1 cellular context compared by ENCODE assay signal in genomic region chr12:93547778-93548177, GRCh38.
TF ChIP-seq lines count a peak whose summit lies in the region.

No MANE protein-coding gene starts in this region.

TF ChIP-seq in H1, 55 proteins besides CTCF, POLR2A, EP300 and RAD21:
- TF ChIP-seq GABPA (IDR thresholded peaks at IDR 0.05; ENCODE audit: borderline replicate concordance, insufficient read depth, low read length) (no peak), TAF7 (optimal IDR thresholded peaks at IDR 0.05; ENCODE audit: borderline replicate concordance, low read depth, low read length) (no peak), HDAC2 (IDR thresholded peaks at IDR 0.05; ENCODE audit: borderline replicate concordance in 1 of 2, low read depth in 2 of 2, low read length in 2 of 2) (no peak), POLR2AphosphoS5 (IDR thresholded peaks at IDR 0.05; ENCODE audit: low read depth, low read length) (no peak), ATF2 (IDR thresholded peaks at IDR 0.05; ENCODE audit: low read length) (no peak), KDM4A (IDR thresholded peaks at IDR 0.05; ENCODE audit: low read depth, low read length, severe bottlenecking) (no peak), RNF2 (IDR thresholded peaks at IDR 0.05; ENCODE audit: borderline replicate concordance, low read depth, low read length, missing control alignments, poor library complexity, severe bottlenecking) (no peak), TAF1 (IDR thresholded peaks at IDR 0.05; ENCODE audit: low read depth, low read length) (no peak), CEBPB (IDR thresholded peaks at IDR 0.05; ENCODE audit: low read depth, low read length) (no peak), RFX5 (IDR thresholded peaks at IDR 0.05; ENCODE audit: borderline replicate concordance, low read depth, low read length) (no peak), FOSL1 (IDR thresholded peaks at IDR 0.05; ENCODE audit: insufficient read depth, low read depth, low read length) (no peak), MAFK (IDR thresholded peaks at IDR 0.05; ENCODE audit: low read depth, low read length) (no peak), BCL11A (IDR thresholded peaks at IDR 0.05; ENCODE audit: low read depth in 2 of 2, low read length in 2 of 2) (no peak), SP4 (IDR thresholded peaks at IDR 0.05; ENCODE audit: low read length) (no peak), YY1 (IDR thresholded peaks at IDR 0.05; ENCODE audit: low read depth, low read length) (no peak), HDAC6 (IDR thresholded peaks at IDR 0.05; ENCODE audit: low read depth, low read length) (no peak), NRF1 (IDR thresholded peaks at IDR 0.05; ENCODE audit: low read depth, low read length) (no peak)
- TF ChIP-seq, protein P1, sequence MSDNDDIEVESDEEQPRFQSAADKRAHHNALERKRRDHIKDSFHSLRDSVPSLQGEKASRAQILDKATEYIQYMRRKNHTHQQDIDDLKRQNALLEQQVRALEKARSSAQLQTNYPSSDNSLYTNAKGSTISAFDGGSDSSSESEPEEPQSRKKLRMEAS (IDR thresholded peaks at IDR 0.05): no peak
- TF ChIP-seq, protein P2, sequence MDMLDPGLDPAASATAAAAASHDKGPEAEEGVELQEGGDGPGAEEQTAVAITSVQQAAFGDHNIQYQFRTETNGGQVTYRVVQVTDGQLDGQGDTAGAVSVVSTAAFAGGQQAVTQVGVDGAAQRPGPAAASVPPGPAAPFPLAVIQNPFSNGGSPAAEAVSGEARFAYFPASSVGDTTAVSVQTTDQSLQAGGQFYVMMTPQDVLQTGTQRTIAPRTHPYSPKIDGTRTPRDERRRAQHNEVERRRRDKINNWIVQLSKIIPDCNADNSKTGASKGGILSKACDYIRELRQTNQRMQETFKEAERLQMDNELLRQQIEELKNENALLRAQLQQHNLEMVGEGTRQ (IDR thresholded peaks at IDR 0.05; ENCODE audit: low read length): no peak
